In the genomic region with DNA sequence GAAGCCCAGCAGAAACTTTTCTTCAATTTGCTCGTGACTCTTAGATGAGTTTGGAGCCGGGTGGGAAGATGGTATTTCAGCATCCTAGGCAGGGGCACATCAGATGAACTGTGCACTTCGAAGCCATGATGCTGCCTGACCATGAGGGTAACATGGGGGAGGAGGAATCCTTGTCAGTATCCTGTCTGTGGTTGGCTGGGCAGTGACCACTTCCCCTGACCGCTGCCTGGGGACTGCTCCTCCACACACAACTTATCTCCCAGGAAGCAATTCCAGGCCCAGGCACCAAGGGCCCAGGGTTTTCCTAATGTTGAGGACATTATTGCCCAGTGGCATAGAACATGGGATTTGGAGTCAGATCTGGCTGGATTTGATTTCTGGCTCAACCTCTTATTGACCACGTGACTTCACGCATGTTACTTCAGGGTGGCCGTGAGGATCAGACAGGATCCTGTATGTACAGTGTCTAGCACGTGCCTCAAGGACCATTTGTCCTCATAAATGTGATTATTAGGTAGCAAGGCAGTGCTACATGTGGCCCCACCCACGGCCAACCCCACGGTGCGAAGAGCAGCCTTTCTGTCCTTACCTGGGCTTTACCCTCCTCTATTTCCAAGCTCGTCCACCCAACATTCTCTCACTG, we compare ENCODE assay signal across 19 cellular contexts.
"Had no signal": no experiment of that assay in that cellular context is flagged by ENCODE, and none has a peak within 500 bp of the region (broad histone marks: within the 10 kb centered on the region; RNA-seq: fewer than 3 reads in every experiment).

No MANE protein-coding gene starts in this region.

- H3K36me3 Mint-ChIP-seq: natural killer cell; stimulated activated memory B cell treated with anti-CD40 and anti-IgM and Interleukin-4, amounts not matched to agents 10 μg/mL and 1 μg/mL and 100 μg/mL, for 72 hours had no signal

- H3K27ac Mint-ChIP-seq: activated CD4-positive, alpha-beta memory T cell treated with anti-CD3 and anti-CD28 coated beads, Interleukin-2, amount 10 ng/mL, durations not matched to agents 7 days and 5 days; effector memory CD8-positive, alpha-beta T cell; natural killer cell; stimulated activated memory B cell treated with anti-CD40 and anti-IgM and Interleukin-4, amounts not matched to agents 10 μg/mL and 1 μg/mL and 100 μg/mL, for 72 hours had no signal

- H3K4me1 ChIP-seq: breast epithelium, parathyroid adenoma had no signal

- DNase-seq: activated CD4-positive, alpha-beta memory T cell treated with anti-CD3 and anti-CD28 coated beads, Interleukin-2, amount 10 ng/mL, durations not matched to agents 7 days and 5 days; activated CD4-positive, alpha-beta T cell treated with anti-CD3 and anti-CD28 coated beads for 48 hours; activated CD4-positive, CD25-positive, alpha-beta regulatory T cell; activated effector memory CD4-positive, alpha-beta T cell treated with anti-CD3 and anti-CD28 coated beads, Interleukin-2, amount 50 U/mL, for 16 hours; activated naive CD4-positive, alpha-beta T cell treated with anti-CD3 and anti-CD28 coated beads, Interleukin-2, amount 50 U/mL, for 16 hours; activated T-cell treated with anti-CD3 and anti-CD28 coated beads, Interleukin-2, amount 50 U/mL, for 48 hours; dermis blood vessel endothelial cell; effector memory CD8-positive, alpha-beta T cell; esophagus squamous epithelium; left colon; lower lobe of right lung; natural killer cell; spleen; stimulated activated CD4-positive, alpha-beta T cell treated with anti-CD3 and anti-CD28 coated beads, Interleukin-4, amount 100 ng/mL, for 4 hours had no signal

- ATAC-seq: effector memory CD8-positive, alpha-beta T cell; left colon; lower lobe of right lung; natural killer cell; stimulated activated memory B cell treated with anti-CD40 and anti-IgM and Interleukin-4, amounts not matched to agents 10 μg/mL and 1 μg/mL and 100 μg/mL, for 72 hours had no signal

- H3K4me3 ChIP-seq: breast epithelium, esophagus squamous epithelium, lower lobe of right lung, spleen, tibial nerve, vagina had no signal

- H3K36me3 ChIP-seq: breast epithelium, esophagus squamous epithelium, lower lobe of right lung, spleen, tibial nerve, vagina had no signal

- H3K9me3 Mint-ChIP-seq: activated CD4-positive, alpha-beta memory T cell treated with anti-CD3 and anti-CD28 coated beads, Interleukin-2, amount 10 ng/mL, durations not matched to agents 7 days and 5 days; effector memory CD8-positive, alpha-beta T cell; natural killer cell; stimulated activated memory B cell treated with anti-CD40 and anti-IgM and Interleukin-4, amounts not matched to agents 10 μg/mL and 1 μg/mL and 100 μg/mL, for 72 hours had no signal

- H3K27me3 ChIP-seq: breast epithelium, esophagus squamous epithelium, spleen, tibial nerve, vagina had no signal

- H3K27ac ChIP-seq: breast epithelium, esophagus squamous epithelium, lower lobe of right lung, parathyroid adenoma, spleen, vagina had no signal

- H3K9me3 ChIP-seq: breast epithelium, esophagus squamous epithelium, lower lobe of right lung, spleen, tibial nerve, vagina had no signal

- H3K4me1 Mint-ChIP-seq: stimulated activated memory B cell treated with anti-CD40 and anti-IgM and Interleukin-4, amounts not matched to agents 10 μg/mL and 1 μg/mL and 100 μg/mL, for 72 hours had no signal

- H3K4me3 Mint-ChIP-seq: activated CD4-positive, alpha-beta memory T cell treated with anti-CD3 and anti-CD28 coated beads, Interleukin-2, amount 10 ng/mL, durations not matched to agents 7 days and 5 days; effector memory CD8-positive, alpha-beta T cell; natural killer cell; stimulated activated memory B cell treated with anti-CD40 and anti-IgM and Interleukin-4, amounts not matched to agents 10 μg/mL and 1 μg/mL and 100 μg/mL, for 72 hours had no signal
